In the genomic region with DNA sequence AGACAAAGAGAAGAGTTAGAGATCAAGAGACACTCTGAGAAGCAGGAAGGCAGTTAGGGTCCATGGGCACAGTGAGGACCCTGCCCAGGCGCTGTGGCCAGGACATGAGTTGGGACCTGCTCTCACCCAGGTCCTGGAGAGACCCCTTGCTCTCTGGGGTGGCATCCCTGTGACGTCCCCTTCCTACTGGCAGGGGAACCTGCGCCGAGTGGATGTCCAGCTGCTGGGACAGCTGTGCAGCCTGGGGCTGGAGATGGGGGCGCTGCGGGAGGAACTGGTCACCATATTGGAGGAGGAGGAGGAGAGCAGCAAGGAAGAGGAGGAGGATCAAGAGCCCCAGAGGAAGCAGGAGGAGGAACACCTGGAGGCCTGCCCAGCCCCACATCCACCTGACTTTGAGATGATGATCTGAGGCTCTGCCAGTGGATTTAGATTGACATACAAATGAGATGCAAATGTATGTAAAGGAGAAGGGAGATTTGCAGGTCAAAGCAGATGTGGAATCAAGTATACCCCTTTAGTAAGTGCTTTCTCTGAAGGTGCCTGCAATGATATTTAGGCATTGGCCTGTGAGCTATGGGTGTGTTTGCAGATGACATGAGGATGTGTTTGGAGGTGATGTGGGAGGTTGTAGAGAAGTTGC, we compare ENCODE assay signal across 1 cellular context.
TF ChIP-seq lines count a peak whose summit lies in the region.

No MANE protein-coding gene starts in this region.

TF ChIP-seq in GM23338, 12 proteins besides CTCF, POLR2A, EP300 and RAD21:
- TF ChIP-seq EZH2 (IDR thresholded peaks at IDR 0.05; ENCODE audit: low read depth, unreplicated experiment): no peak
- TF ChIP-seq NANOG (IDR thresholded peaks at IDR 0.05; ENCODE audit: borderline replicate concordance): no peak
- no peak for TF ChIP-seq EZH2phosphoT487 (IDR thresholded peaks at IDR 0.05; ENCODE audit: unreplicated experiment)
- no peak for TF ChIP-seq ZNF462 (CRISPR knock-in tag; IDR thresholded peaks at IDR 0.05)
- TF ChIP-seq, protein P1, sequence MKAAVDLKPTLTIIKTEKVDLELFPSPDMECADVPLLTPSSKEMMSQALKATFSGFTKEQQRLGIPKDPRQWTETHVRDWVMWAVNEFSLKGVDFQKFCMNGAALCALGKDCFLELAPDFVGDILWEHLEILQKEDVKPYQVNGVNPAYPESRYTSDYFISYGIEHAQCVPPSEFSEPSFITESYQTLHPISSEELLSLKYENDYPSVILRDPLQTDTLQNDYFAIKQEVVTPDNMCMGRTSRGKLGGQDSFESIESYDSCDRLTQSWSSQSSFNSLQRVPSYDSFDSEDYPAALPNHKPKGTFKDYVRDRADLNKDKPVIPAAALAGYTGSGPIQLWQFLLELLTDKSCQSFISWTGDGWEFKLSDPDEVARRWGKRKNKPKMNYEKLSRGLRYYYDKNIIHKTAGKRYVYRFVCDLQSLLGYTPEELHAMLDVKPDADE (IDR thresholded peaks at IDR 0.05): no peak
- TF ChIP-seq ZNF114 (CRISPR knock-in tag; IDR thresholded peaks at IDR 0.05): no peak
- TF ChIP-seq JUNB (IDR thresholded peaks at IDR 0.05; ENCODE audit: unreplicated experiment): no peak
- TF ChIP-seq ZNF331 (CRISPR knock-in tag; IDR thresholded peaks at IDR 0.05; ENCODE audit: low read depth): no peak
